In genomic region chr6:99424022-99424421, GRCh38 we compare ENCODE assay signal across 8 cellular contexts. TPM values are rescaled to one million over a fixed set of nuclear protein-coding genes. Genes with fewer than 3 reads are reported as not detected.
A peak's percentile ranks its signal among the peaks of the same experiment; 100 is the strongest.
DNase-seq lines count a peak whose midpoint lies in the region; ATAC-seq, FAIRE-seq and TF ChIP-seq lines count a peak whose summit lies in the region.

No MANE protein-coding gene starts in this region.

- DNase-seq in A549 (ENCODE audit: low read depth in 1 of 2, low spot score in 1 of 2) (no peak), naive B cell (no peak), NCI-H2196 (lab: John Stamatoyannopoulos, UW; ENCODE audit: unreplicated experiment) (no peak), H54 (ENCODE audit: insufficient read length, low spot score) (no peak), ACHN (no peak), NCI-H128 (lab: John Stamatoyannopoulos, UW; ENCODE audit: unreplicated experiment) (no peak)
- DNase-seq in central memory CD8-positive, alpha-beta T cell (ENCODE audit: low spot score in 2 of 2): no peak

- TF ChIP-seq CTCF in A549 (IDR thresholded peaks at IDR 0.05): no peak

- H3K27ac ChIP-seq in A549 (peak overlapping the region in 1 of 2 experiments; percentile 99; a peak in 4 of 6 replicates), HUES64 (ENCODE audit: low read depth, low read length) (no peak overlapping the region)

- H3K4me3 ChIP-seq in A549 (peak overlapping the region; percentile 99), HUES64 (ENCODE audit: low read length) (peak overlapping the region; percentile 87)

- TF ChIP-seq EP300 in A549 (IDR thresholded peaks at IDR 0.05): no peak

- no peaks in the 10 kb centered on the region for H3K9me3 Mint-ChIP-seq in central memory CD8-positive, alpha-beta T cell
- no peaks in the 10 kb centered on the region for H3K9me3 Mint-ChIP-seq in naive B cell

- H3K27ac Mint-ChIP-seq in central memory CD8-positive, alpha-beta T cell (ENCODE audit: low read depth): peak overlapping the region; percentile 97
- H3K27ac Mint-ChIP-seq in naive B cell: peak overlapping the region; percentile 61 to 100 (median 96)

- no peaks in the 10 kb centered on the region for H3K27me3 ChIP-seq in HUES64 (ENCODE audit: insufficient read depth, low read length)

- peak overlapping the region; percentile 96 for H3K4me3 Mint-ChIP-seq in central memory CD8-positive, alpha-beta T cell
- peak overlapping the region; percentile 50 to 100 (median 94) for H3K4me3 Mint-ChIP-seq in naive B cell

- H3K36me3 ChIP-seq in HUES64 (ENCODE audit: insufficient read depth, low read length): peaks cover 33% of the 10 kb centered on the region

- POLR2A ChIA-PET in A549 (lab: Yijun Ruan, JAX): interaction anchor here (0.6 to 1.9 kb wide), 2 partner anchors 91 to 144 kb away, joined by 3 to 9 read pairs; partner anchors contain the start of genes CCNC and USP45

- H3K4me1 Mint-ChIP-seq in central memory CD8-positive, alpha-beta T cell: peaks cover 69% of the 10 kb centered on the region
- H3K4me1 Mint-ChIP-seq in naive B cell: peaks cover 47 to 66% (median 53%) of the 10 kb centered on the region in 3 donors

- H3K4me1 ChIP-seq in A549: peaks cover 23% of the 10 kb centered on the region; the same call in 2 of the 3 replicates
- peaks cover 26% of the 10 kb centered on the region for H3K4me1 ChIP-seq in HUES64 (ENCODE audit: insufficient read depth, low read length)

- peaks cover 34% of the 10 kb centered on the region for H3K36me3 Mint-ChIP-seq in central memory CD8-positive, alpha-beta T cell (ENCODE audit: insufficient read depth)
- peaks cover 0 to 7% of the 10 kb centered on the region in 2 donors for H3K36me3 Mint-ChIP-seq in naive B cell

- in situ Hi-C loops in ACHN (cut with HindIII; ENCODE audit: low pct_ligation_motif_present, low pct_unique_long_range_greater_than_20kb, low sequenced_read_pairs): no loop called here

- WGBS in A549 (ENCODE audit: missing lambda C conversion rate): 20% methylated on average over 5 of the region's 5 CpGs
- 74% methylated on average over 2 of the region's 5 CpGs for WGBS in HUES64

- no peak for FAIRE-seq in A549 (lab: Jason Lieb, UNC)
- FAIRE-seq in H54 (lab: Jason Lieb, UNC): no peak

- CTCF ChIA-PET in A549 (lab: Yijun Ruan, JAX): interaction anchor here (0.6 to 0.7 kb wide), 2 partner anchors 23 to 89 kb away, joined by 3 to 4 read pairs; no protein-coding TSS in a partner anchor

- no peak for TF ChIP-seq POLR2A in A549 (IDR thresholded peaks at IDR 0.05; ENCODE audit: low read length)
- no peak for TF ChIP-seq POLR2A in H54 (IDR thresholded peaks at IDR 0.05; ENCODE audit: low read depth, low read length)

- peak overlapping the region; percentile 98 for H3K9ac ChIP-seq in HUES64 (ENCODE audit: low read depth, low read length)

- H3K27me3 Mint-ChIP-seq in central memory CD8-positive, alpha-beta T cell: no peaks in the 10 kb centered on the region
- H3K27me3 Mint-ChIP-seq in naive B cell: no peaks in the 10 kb centered on the region

- ATAC-seq in A549: no peak
- no peak for ATAC-seq in central memory CD8-positive, alpha-beta T cell (replicated peaks; ENCODE audit: extremely low read depth, poor library complexity, severe bottlenecking)
- no peak for ATAC-seq in naive B cell (ENCODE audit: low read depth in 2 of 2)

- peak overlapping the region; percentile 98 for H3K4me2 ChIP-seq in A549

- H3K9me3 ChIP-seq in A549 (no peaks in the 10 kb centered on the region), HUES64 (ENCODE audit: insufficient read depth, low read depth, low read length) (no peaks in the 10 kb centered on the region)

- no peak for TF ChIP-seq RAD21 in A549 (conservative IDR thresholded peaks at IDR 0.05 in 1 of 2, IDR thresholded peaks at IDR 0.05 in 1 of 2)

TF ChIP-seq in A549, 52 proteins besides CTCF, POLR2A, EP300 and RAD21:
- TF ChIP-seq MAFK (IDR thresholded peaks at IDR 0.05; ENCODE audit: partially characterized antibody) (no peak), GATA3 (IDR thresholded peaks at IDR 0.05; ENCODE audit: borderline replicate concordance) (no peak), CHD4 (IDR thresholded peaks at IDR 0.05; ENCODE audit: borderline replicate concordance) (no peak), RCOR1 (IDR thresholded peaks at IDR 0.05; ENCODE audit: low read depth, low read length) (no peak), POLR2AphosphoS2 (conservative IDR thresholded peaks at IDR 0.05; ENCODE audit: low read length) (no peak), MAX (IDR thresholded peaks at IDR 0.05) (no peak), EHMT2 (IDR thresholded peaks at IDR 0.05; ENCODE audit: low read depth) (no peak), HOXB5 (CRISPR knock-in tag; IDR thresholded peaks at IDR 0.05) (no peak), RNF2 (IDR thresholded peaks at IDR 0.05; ENCODE audit: borderline replicate concordance, low read depth) (no peak), MYC (IDR thresholded peaks at IDR 0.05; ENCODE audit: borderline replicate concordance, low read length) (no peak)
- TF ChIP-seq, protein P1, sequence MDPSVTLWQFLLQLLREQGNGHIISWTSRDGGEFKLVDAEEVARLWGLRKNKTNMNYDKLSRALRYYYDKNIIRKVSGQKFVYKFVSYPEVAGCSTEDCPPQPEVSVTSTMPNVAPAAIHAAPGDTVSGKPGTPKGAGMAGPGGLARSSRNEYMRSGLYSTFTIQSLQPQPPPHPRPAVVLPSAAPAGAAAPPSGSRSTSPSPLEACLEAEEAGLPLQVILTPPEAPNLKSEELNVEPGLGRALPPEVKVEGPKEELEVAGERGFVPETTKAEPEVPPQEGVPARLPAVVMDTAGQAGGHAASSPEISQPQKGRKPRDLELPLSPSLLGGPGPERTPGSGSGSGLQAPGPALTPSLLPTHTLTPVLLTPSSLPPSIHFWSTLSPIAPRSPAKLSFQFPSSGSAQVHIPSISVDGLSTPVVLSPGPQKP (IDR thresholded peaks at IDR 0.05; ENCODE audit: low read depth, low read length): no peak
- TF ChIP-seq, protein P2, sequence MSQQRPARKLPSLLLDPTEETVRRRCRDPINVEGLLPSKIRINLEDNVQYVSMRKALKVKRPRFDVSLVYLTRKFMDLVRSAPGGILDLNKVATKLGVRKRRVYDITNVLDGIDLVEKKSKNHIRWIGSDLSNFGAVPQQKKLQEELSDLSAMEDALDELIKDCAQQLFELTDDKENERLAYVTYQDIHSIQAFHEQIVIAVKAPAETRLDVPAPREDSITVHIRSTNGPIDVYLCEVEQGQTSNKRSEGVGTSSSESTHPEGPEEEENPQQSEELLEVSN (IDR thresholded peaks at IDR 0.05; ENCODE audit: borderline replicate concordance, low read depth): no peak

RNA-seq across cellular contexts. Expression of gene PNISR, which starts 1.1 kb away (rescaled TPM):
- polyA plus RNA-seq in A549 (2011; rRNA removed) (51.5 and 52.7 TPM in 2 replicates), A549 (2017; fragmentation: RNase III; extraction: RNeasy Plus Mini Kit Qiagen cat#74134 plus additional on column Dnase treatment) (47.9 to 56.8 TPM (median 53.7 TPM) in 3 replicates), naive B cell (ENCODE audit: low read depth in 6 of 6) (100 to 1,000 TPM; 104 to 138 (median 121) TPM)
- 10.7 and 10.9 TPM in 2 replicates for polyA plus RNA-seq in A549 (2012; cell fraction: cytosol; rRNA removed)
- polyA plus RNA-seq in A549 (2012; cell fraction: nucleus; rRNA removed): 14.9 and 33.5 TPM in 2 replicates
- polyA minus RNA-seq in A549 (2011; rRNA and poly(A)+ RNA removed): 27.5 and 30.9 TPM in 2 replicates
- 79.2 TPM for polyA plus RNA-seq in HUES64 (2013, experiment 1 of 2)
- 105 TPM for polyA plus RNA-seq in HUES64 (2013, experiment 2 of 2)

RNA-seq across cellular contexts. Expression of gene COQ3, which starts 30.0 kb away (rescaled TPM):
- polyA plus RNA-seq in A549 (2011; rRNA removed) (17.2 and 17.3 TPM in 2 replicates), A549 (2017; fragmentation: RNase III; extraction: RNeasy Plus Mini Kit Qiagen cat#74134 plus additional on column Dnase treatment) (13.1 to 14.0 TPM (median 13.3 TPM) in 3 replicates), naive B cell (ENCODE audit: low read depth in 6 of 6) (1 to 10 TPM; 1.6 to 4.1 (median 3.8) TPM)
- polyA plus RNA-seq in A549 (2012; cell fraction: cytosol; rRNA removed): 7.0 and 7.2 TPM in 2 replicates
- polyA plus RNA-seq in A549 (2012; cell fraction: nucleus; rRNA removed): 3.0 and 5.9 TPM in 2 replicates
- polyA minus RNA-seq in A549 (2011; rRNA and poly(A)+ RNA removed): 3.2 and 3.4 TPM in 2 replicates
- polyA plus RNA-seq in HUES64 (2013, experiment 1 of 2): 12.0 TPM
- polyA plus RNA-seq in HUES64 (2013, experiment 2 of 2): 13.3 TPM
